In genomic region chr16:70782237-70782636, GRCh38 we compare ENCODE assay signal across 27 cellular contexts.
"Had no signal": no experiment of that assay in that cellular context is flagged by ENCODE, and none has a peak within 500 bp of the region (broad histone marks: within the 10 kb centered on the region; RNA-seq: fewer than 3 reads in every experiment).

No MANE protein-coding gene starts in this region.

- H3K9me3 Mint-ChIP-seq: natural killer cell treated with Interleukin-12 subunit alpha and Interleukin-12 subunit beta and Interleukin-15 and Interleukin-18, amount 100 ng/mL, for 72 hours; stimulated activated naive B cell treated with anti-CD40 and anti-IgM and Interleukin-4, amounts not matched to agents 10 μg/mL and 1 μg/mL and 100 μg/mL, for 72 hours had no signal

- H3K27ac ChIP-seq: dorsolateral prefrontal cortex, epithelial cell of prostate, esophagus muscularis mucosa, gastrocnemius medialis, lower lobe of right lung, neural progenitor cell, pancreas, psoas muscle, skin epidermis, thoracic aorta, transverse colon had no signal

- H3K9ac ChIP-seq: neural progenitor cell had no signal

- DNase-seq: cortex of kidney; dorsolateral prefrontal cortex; effector CD8-positive, alpha-beta T cell; gastrocnemius medialis; hypothalamus; kidney glomerular epithelial cell; lower lobe of right lung; mesenchymal stem cell; midbrain; occipital lobe; retina; stimulated activated CD4-positive, alpha-beta T cell treated with anti-CD3 and anti-CD28 coated beads, Interleukin-2, amount 100 ng/mL, for 24 hours; stimulated activated CD4-positive, alpha-beta T cell treated with anti-CD3 and anti-CD28 coated beads, Interleukin-4, amount 100 ng/mL, for 4 hours; stimulated activated naive B cell treated with anti-CD40 and anti-IgM and Interleukin-4, amounts not matched to agents 10 μg/mL and 1 μg/mL and 100 μg/mL, for 72 hours; stimulated activated naive CD8-positive, alpha-beta T cell treated with anti-CD3 and anti-CD28 coated beads, Interleukin-15, amount 100 ng/mL, for 72 hours; transverse colon had no signal

- H3K4me3 ChIP-seq: dorsolateral prefrontal cortex, esophagus muscularis mucosa, gastrocnemius medialis, heart right ventricle, lower lobe of right lung, neural progenitor cell, pancreas, psoas muscle, skin epidermis, thoracic aorta, transverse colon had no signal

- H2AFZ ChIP-seq: neural progenitor cell had no signal

- H3K27me3 Mint-ChIP-seq: natural killer cell treated with Interleukin-12 subunit alpha and Interleukin-12 subunit beta and Interleukin-15 and Interleukin-18, amount 100 ng/mL, for 72 hours; stimulated activated naive B cell treated with anti-CD40 and anti-IgM and Interleukin-4, amounts not matched to agents 10 μg/mL and 1 μg/mL and 100 μg/mL, for 72 hours; stimulated activated naive CD8-positive, alpha-beta T cell treated with anti-CD3 and anti-CD28 coated beads, Interleukin-15, amount 100 ng/mL, for 72 hours had no signal

- H3K4me1 ChIP-seq: lower lobe of right lung, pancreas, transverse colon had no signal

- H3K9me3 ChIP-seq: esophagus muscularis mucosa, gastrocnemius medialis, lower lobe of right lung, pancreas, psoas muscle, thoracic aorta, transverse colon had no signal

- H3K4me2 ChIP-seq: neural progenitor cell had no signal

- H3K36me3 ChIP-seq: neural progenitor cell had no signal

- H3K4me3 Mint-ChIP-seq: natural killer cell treated with Interleukin-12 subunit alpha and Interleukin-12 subunit beta and Interleukin-15 and Interleukin-18, amount 100 ng/mL, for 72 hours; neural progenitor cell; stimulated activated naive B cell treated with anti-CD40 and anti-IgM and Interleukin-4, amounts not matched to agents 10 μg/mL and 1 μg/mL and 100 μg/mL, for 72 hours; stimulated activated naive CD8-positive, alpha-beta T cell treated with anti-CD3 and anti-CD28 coated beads, Interleukin-15, amount 100 ng/mL, for 72 hours had no signal

- ATAC-seq: gastrocnemius medialis; left lobe of liver; lower lobe of right lung; natural killer cell treated with Interleukin-12 subunit alpha and Interleukin-12 subunit beta and Interleukin-15 and Interleukin-18, amount 100 ng/mL, for 72 hours; pancreas; psoas muscle; sciatic nerve; stimulated activated naive B cell treated with anti-CD40 and anti-IgM and Interleukin-4, amounts not matched to agents 10 μg/mL and 1 μg/mL and 100 μg/mL, for 72 hours; stimulated activated naive CD8-positive, alpha-beta T cell treated with anti-CD3 and anti-CD28 coated beads, Interleukin-15, amount 100 ng/mL, for 72 hours had no signal

- H3K4me1 Mint-ChIP-seq: stimulated activated naive CD8-positive, alpha-beta T cell treated with anti-CD3 and anti-CD28 coated beads, Interleukin-15, amount 100 ng/mL, for 72 hours had no signal

- H3K27me3 ChIP-seq: dorsolateral prefrontal cortex, esophagus muscularis mucosa, gastrocnemius medialis, heart right ventricle, neural progenitor cell, pancreas, transverse colon had no signal

- H3K27ac Mint-ChIP-seq: natural killer cell treated with Interleukin-12 subunit alpha and Interleukin-12 subunit beta and Interleukin-15 and Interleukin-18, amount 100 ng/mL, for 72 hours; neural progenitor cell; stimulated activated naive B cell treated with anti-CD40 and anti-IgM and Interleukin-4, amounts not matched to agents 10 μg/mL and 1 μg/mL and 100 μg/mL, for 72 hours had no signal
